12 cellular contexts compared by ENCODE assay signal in genomic region chr5:124963236-124963929, GRCh38.
DNase-seq lines count a peak whose midpoint lies in the region; ATAC-seq, FAIRE-seq and TF ChIP-seq lines count a peak whose summit lies in the region.
"Had no signal": no experiment of that assay in that cellular context is flagged by ENCODE, and none has a peak within 500 bp of the region (broad histone marks: within the 10 kb centered on the region; RNA-seq: fewer than 3 reads in every experiment).

No MANE protein-coding gene starts in this region.

- no peak for FAIRE-seq in K562 (lab: Jason Lieb, UNC)

- in situ Hi-C loops in K562 (cut with MboI) = no loop called here

- DNase-seq in AML-193 (lab: John Stamatoyannopoulos, UW) (peak; percentile 1 to 3), Kasumi-1 (lab: John Stamatoyannopoulos, UW) (peak; percentile 61 to 64), K562 (ENCODE audit: extremely low read depth in 1 of 4, low spot score in 3 of 4) (no peak), medulla oblongata (ENCODE audit: extremely low spot score) (peak; percentile 33), NCI-H1092 treated with DMSO at 0.1 percent for 48 hours (lab: John Stamatoyannopoulos, UW) (no peak), DMS79 treated with DMSO at 0.1 percent for 48 hours (lab: John Stamatoyannopoulos, UW) (no peak), HUDEP-2 (lab: John Stamatoyannopoulos, UW; ENCODE audit: unreplicated experiment in 76 of 76) (no peak)
- no peak for DNase-seq in stimulated activated CD4-positive, alpha-beta T cell treated with anti-CD3 and anti-CD28 coated beads, Interleukin-2, amount 100 ng/mL, for 24 hours
- DNase-seq: activated CD8-positive, alpha-beta memory T cell treated with anti-CD3 and anti-CD28 coated beads, Interleukin-2, amount 50 U/mL, for 48 hours; GF-D8; NCI-H510A treated with DMSO at 0.1 percent for 48 hours had no signal

- no peaks in the 10 kb centered on the region for H3K9me1 ChIP-seq in K562 (ENCODE audit: control insufficient read depth, insufficient read depth, low read length)

- no peaks in the 10 kb centered on the region for H3K9me3 ChIP-seq in K562 (replicated peaks; ENCODE audit: control insufficient read depth, insufficient read depth, low read depth, low read length)

- POLR2A ChIA-PET in K562 (lab: Yijun Ruan, JAX) = no interaction called here

- no peak overlapping the region for H3K9ac ChIP-seq in K562 (ENCODE audit: insufficient read depth in 1 of 2, low read depth in 2 of 2, low read length in 2 of 2)

- H4K20me1 ChIP-seq in K562 (replicated peaks; ENCODE audit: control insufficient read depth, insufficient read depth, low read length) = no peaks in the 10 kb centered on the region

- no peak for TF ChIP-seq POLR2A in K562 (conservative IDR thresholded peaks at IDR 0.05)

- no peaks in the 10 kb centered on the region for H3K79me2 ChIP-seq in K562 (ENCODE audit: control insufficient read depth, insufficient read depth, low read length)

- no peaks in the 10 kb centered on the region for H3K36me3 ChIP-seq in K562 (ENCODE audit: control insufficient read depth, insufficient read depth, low read length)

- H3K4me2 ChIP-seq in K562 (ENCODE audit: insufficient read depth, low read length) = no peak overlapping the region

- TF ChIP-seq RAD21 in K562 (CRISPR knock-in tag; conservative IDR thresholded peaks at IDR 0.05 in 1 of 2, IDR thresholded peaks at IDR 0.05 in 1 of 2) = no peak

- no peak for ATAC-seq in K562
- ATAC-seq: HCT116 had no signal

- H3K27ac ChIP-seq in K562 (ENCODE audit: extremely low read depth, low read depth, low read length) = no peak overlapping the region

- CTCF ChIA-PET in K562 (lab: Yijun Ruan, JAX; ENCODE audit: low intra/inter-chr PET ratio) = no interaction called here

- no peaks in the 10 kb centered on the region for H3K27me3 ChIP-seq in K562 (ENCODE audit: control insufficient read depth in 2 of 2, insufficient read depth in 2 of 2, low read length in 2 of 2)

- intact Hi-C loops in K562 (cut with micrococcal nuclease) = no loop called here

- no TSS peak for BruUV-seq in K562 (replicated peaks; lab: Mats Ljungman, UMichigan)

- no peak overlapping the region for H3K4me3 ChIP-seq in K562

- H3K4me1 ChIP-seq in K562 (replicated peaks in 1 of 2; ENCODE audit: control insufficient read depth in 2 of 2, insufficient read depth in 2 of 2, low read length in 2 of 2) = no peaks in the 10 kb centered on the region; a peak in 1 of 5 replicates

- 41% methylated on average over 7 of the region's 14 CpGs for WGBS in K562 (ENCODE audit: insufficient coverage, low coverage, missing lambda C conversion rate)

- no peak for TF ChIP-seq CTCF in K562 (IDR thresholded peaks at IDR 0.05 in 2 of 3, conservative IDR thresholded peaks at IDR 0.05 in 1 of 3; ENCODE audit: insufficient read depth in 2 of 3, low read depth in 1 of 3, low read length in 3 of 3)

- TF ChIP-seq EP300 in K562 (IDR thresholded peaks at IDR 0.05; ENCODE audit: low read length) = no peak

- no peak overlapping the region for H2AFZ ChIP-seq in K562 (ENCODE audit: low read depth, low read length)

TF ChIP-seq in K562, 482 proteins besides CTCF, POLR2A, EP300 and RAD21:
- TF ChIP-seq ZNF395 (CRISPR knock-in tag; IDR thresholded peaks at IDR 0.05) (no peak), CEBPB (tag; IDR thresholded peaks at IDR 0.05) (peak; percentile 95), CEBPG (CRISPR knock-in tag; IDR thresholded peaks at IDR 0.05) (no peak), CEBPG (tag; conservative IDR thresholded peaks at IDR 0.05 in 1 of 2, IDR thresholded peaks at IDR 0.05 in 1 of 2) (peak; percentile 72 to 86), HNRNPK (IDR thresholded peaks at IDR 0.05; ENCODE audit: low read depth, low read length, poor library complexity, severe bottlenecking) (no peak)
TF ChIP-seq in K562: peak in this region for 2.

Comparison
In these comparisons a context has a peak if more than half of its experiments do, and no peak if none do; other contexts are left out.
1. DNase-seq: peak in AML-193 (2 of 2), Kasumi-1 (2 of 2) and medulla oblongata (single experiment); none in K562 (0 of 4), NCI-H1092 treated with DMSO at 0.1 percent for 48 hours (single experiment), stimulated activated CD4-positive, alpha-beta T cell treated with anti-CD3 and anti-CD28 coated beads, Interleukin-2, amount 100 ng/mL, for 24 hours (0 of 2), DMS79 treated with DMSO at 0.1 percent for 48 hours (single experiment) and HUDEP-2 (0 of 76).